In the genomic region with DNA sequence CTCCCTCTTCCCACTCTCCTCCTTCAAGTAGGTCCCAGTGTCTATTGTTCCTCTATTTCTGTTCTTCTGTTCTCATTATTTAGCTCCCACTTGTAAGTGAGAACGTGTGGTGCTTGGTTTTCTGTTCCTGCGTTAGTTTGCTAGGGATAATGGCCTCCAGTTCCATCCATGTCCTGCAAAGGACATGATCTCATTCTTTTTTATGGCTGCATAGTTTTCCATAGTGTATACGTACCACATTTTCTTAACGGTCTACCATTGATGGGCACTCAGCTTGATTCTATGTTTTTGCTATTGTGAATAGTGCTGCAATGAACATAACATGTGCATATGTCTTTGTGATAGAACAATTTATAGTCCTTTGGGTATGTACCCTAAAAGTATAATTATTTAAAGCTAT, we compare ENCODE assay signal across 2 cellular contexts.
TF ChIP-seq lines count a peak whose summit lies in the region.

No MANE protein-coding gene starts in this region.

TF ChIP-seq in HEK293, 187 proteins besides CTCF, POLR2A, EP300 and RAD21:
- no peak for TF ChIP-seq KLF10 (tag by site-specific recombination; IDR thresholded peaks at IDR 0.05)
- peak; percentile 58 for TF ChIP-seq ZNF146 (tag by site-specific recombination; IDR thresholded peaks at IDR 0.05)

TF ChIP-seq in K562, 482 proteins besides CTCF, POLR2A, EP300 and RAD21:
- TF ChIP-seq GTF2F1 (IDR thresholded peaks at IDR 0.05; ENCODE audit: low read depth, low read length) (no peak), ZNF146 (CRISPR knock-in tag; IDR thresholded peaks at IDR 0.05; ENCODE audit: unreplicated experiment) (peak; percentile 70)
TF ChIP-seq in K562: peak in this region for 1.
